21 cellular contexts compared by ENCODE assay signal in the genomic region with DNA sequence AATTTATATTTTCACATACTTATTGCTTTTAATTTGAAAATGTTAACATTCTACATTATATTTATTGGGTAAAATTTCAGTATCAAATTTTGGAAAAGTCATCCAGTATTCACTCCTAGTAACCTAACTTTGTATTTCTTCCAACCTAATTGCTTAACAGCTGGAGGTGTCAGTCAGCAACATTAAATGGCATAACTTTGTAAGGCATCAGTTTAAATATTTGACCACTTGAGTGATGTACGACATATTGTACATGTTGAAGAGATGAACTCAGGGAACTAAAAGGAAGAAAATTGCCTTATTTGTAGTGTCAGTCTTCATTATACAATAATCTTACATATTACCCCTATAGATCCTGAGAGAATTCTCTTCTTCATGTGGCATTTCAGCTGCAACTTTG.
DNase-seq lines count a peak whose midpoint lies in the region; ATAC-seq and TF ChIP-seq lines count a peak whose summit lies in the region.
"Had no signal": no experiment of that assay in that cellular context is flagged by ENCODE, and none has a peak within 500 bp of the region (broad histone marks: within the 10 kb centered on the region; RNA-seq: fewer than 3 reads in every experiment).

No MANE protein-coding gene starts in this region.

- no peaks in the 10 kb centered on the region for H3F3A ChIP-seq in neural cell (ENCODE audit: insufficient read depth, low read length, poor library complexity, severe bottlenecking)

- H3K79me2 ChIP-seq in HCT116 (ENCODE audit: insufficient read depth, low read length) (no peaks in the 10 kb centered on the region), neural cell (replicated peaks; ENCODE audit: insufficient read depth, low read length) (no peaks in the 10 kb centered on the region)

- in situ Hi-C loops in GM13977 (cut with MboI; ENCODE audit: low pct_unique_long_range_greater_than_20kb, low sequenced_read_pairs, unreplicated experiment): no loop called here

- H3K9me3 ChIP-seq in HCT116 (ENCODE audit: control insufficient read depth in 1 of 2, insufficient read depth in 1 of 2, low read depth in 1 of 2, low read length in 2 of 2) (no peaks in the 10 kb centered on the region), neural cell (ENCODE audit: low read length) (no peaks in the 10 kb centered on the region)
- H3K9me3 ChIP-seq: A549, BE2C, HAP-1 had no signal

- TF ChIP-seq EP300 in neural cell (conservative IDR thresholded peaks at IDR 0.05; ENCODE audit: poor library complexity, severe bottlenecking): peak; percentile 44

- no peak for TF ChIP-seq POLR2A in HCT116 (IDR thresholded peaks at IDR 0.05; ENCODE audit: borderline replicate concordance, extremely low read depth, insufficient read depth, insufficient read length)

- H3K36me3 ChIP-seq in HCT116 (ENCODE audit: control insufficient read depth in 1 of 2, insufficient read depth in 2 of 2, low read length in 2 of 2) (no peaks in the 10 kb centered on the region), neural cell (ENCODE audit: insufficient read depth, low read length) (no peaks in the 10 kb centered on the region)
- H3K36me3 ChIP-seq: BE2C; BLaER1 treated with 17β-estradiol and CSF1 and Interleukin-3, amounts not matched to agents 10 nM and 100 nM; HAP-1 had no signal

- no peak overlapping the region for H3K4me2 ChIP-seq in HCT116 (ENCODE audit: low read length)
- no peak overlapping the region for H3K4me2 ChIP-seq in neural cell (ENCODE audit: low read length)
- H3K4me2 ChIP-seq: A549; BLaER1 treated with 17β-estradiol and CSF1 and Interleukin-3, amounts not matched to agents 10 nM and 100 nM had no signal

- H4K20me1 ChIP-seq in HCT116 (ENCODE audit: insufficient read depth) (no peaks in the 10 kb centered on the region), neural cell (ENCODE audit: insufficient read depth) (no peaks in the 10 kb centered on the region)
- H4K20me1 ChIP-seq: BLaER1 treated with 17β-estradiol and CSF1 and Interleukin-3, amounts not matched to agents 10 nM and 100 nM had no signal

- H3K4me1 ChIP-seq in HCT116 (ENCODE audit: control insufficient read depth in 1 of 2, insufficient read depth in 2 of 2, low read length in 2 of 2): no peaks in the 10 kb centered on the region
- H3K4me1 ChIP-seq: A549; BE2C; BLaER1 treated with 17β-estradiol and CSF1 and Interleukin-3, amounts not matched to agents 10 nM and 100 nM; HAP-1 had no signal

- DNase-seq in HCT116 (ENCODE audit: low read depth, low spot score): no peak
- DNase-seq in LHCN-M2 (ENCODE audit: low read depth): peak; percentile 55
- peak; percentile 74 for DNase-seq in NCI-H446 treated with DMSO at 0.1 percent for 48 hours (lab: John Stamatoyannopoulos, UW)
- DNase-seq in DMS153 treated with DMSO at 0.1 percent for 48 hours (lab: John Stamatoyannopoulos, UW; ENCODE audit: unreplicated experiment): no peak
- no peak for DNase-seq in NCI-H2196 (lab: John Stamatoyannopoulos, UW; ENCODE audit: unreplicated experiment)
- DNase-seq in CD1c-positive myeloid dendritic cell (ENCODE audit: extremely low spot score): no peak
- DNase-seq in GM13977 (ENCODE audit: low spot score): no peak
- DNase-seq: 8988T; ACHN; AML-193; BE2C; Calu3; CD4-positive, alpha-beta memory T cell; COR-L47; DMS79 treated with DMSO at 0.1 percent for 48 hours; GF-D8; GOT3 had no signal

- BruUV-seq in HCT116 (replicated peaks; lab: Mats Ljungman, UMichigan): no TSS peak

- no peak overlapping the region for H3K9ac ChIP-seq in HCT116 (ENCODE audit: low read length)
- no peak overlapping the region for H3K9ac ChIP-seq in neural cell (ENCODE audit: low read length)
- H3K9ac ChIP-seq: BLaER1 treated with 17β-estradiol and CSF1 and Interleukin-3, amounts not matched to agents 10 nM and 100 nM had no signal

- ATAC-seq in HCT116: no peak
- ATAC-seq: A549 had no signal

- intact Hi-C loops in HCT116 (cut with micrococcal nuclease): no loop called here

- no peaks in the 10 kb centered on the region for H3K27me3 ChIP-seq in HCT116 (ENCODE audit: insufficient read depth, low read length)
- H3K27me3 ChIP-seq in neural cell (ENCODE audit: insufficient read depth, low read depth, low read length): no peaks in the 10 kb centered on the region
- H3K27me3 ChIP-seq: BE2C; BLaER1 treated with 17β-estradiol and CSF1 and Interleukin-3, amounts not matched to agents 10 nM and 100 nM had no signal

- CTCF ChIA-PET in HCT116 (lab: Charles Lee): no interaction called here

- H3K27ac ChIP-seq in HCT116 (ENCODE audit: low read depth, low read length) (no peak overlapping the region), neural cell (ENCODE audit: low read length) (no peak overlapping the region)
- H3K27ac ChIP-seq: A549; BLaER1 treated with 17β-estradiol and CSF1 and Interleukin-3, amounts not matched to agents 10 nM and 100 nM had no signal

- TF ChIP-seq RAD21 in HCT116 (IDR thresholded peaks at IDR 0.05; ENCODE audit: low read depth): no peak
- no peak for TF ChIP-seq RAD21 in neural cell (conservative IDR thresholded peaks at IDR 0.05)

- RAD21 ChIA-PET in HCT116 (lab: Charles Lee; ENCODE audit: low non-redundant PET in 1 of 2, low total read pairs in 2 of 2, uncharacterized antibody in 2 of 2, unreplicated experiment in 2 of 2): no interaction called here

- H3K4me3 ChIP-seq in HCT116 (replicated peaks in 1 of 2; ENCODE audit: low read depth in 1 of 2, low read length in 2 of 2): no peak overlapping the region
- no peak overlapping the region for H3K4me3 ChIP-seq in neural cell (ENCODE audit: low read length)
- H3K4me3 ChIP-seq: A549; BLaER1 treated with 17β-estradiol and CSF1 and Interleukin-3, amounts not matched to agents 10 nM and 100 nM; HAP-1 had no signal

- no peak for TF ChIP-seq CTCF in HCT116 (IDR thresholded peaks at IDR 0.05 in 2 of 3, conservative IDR thresholded peaks at IDR 0.05 in 1 of 3; ENCODE audit: borderline replicate concordance in 1 of 3, insufficient read depth in 1 of 3, low read depth in 2 of 3, low read length in 2 of 3)
- no peak for TF ChIP-seq CTCF in neural cell (IDR thresholded peaks at IDR 0.05; ENCODE audit: poor library complexity, severe bottlenecking)
- no peak for TF ChIP-seq CTCF in GM13977 (IDR thresholded peaks at IDR 0.05; ENCODE audit: extremely low read depth, insufficient read depth, missing control alignments)

- H3K9me2 ChIP-seq in HCT116 (ENCODE audit: insufficient read depth): no peaks in the 10 kb centered on the region
- no peaks in the 10 kb centered on the region for H3K9me2 ChIP-seq in neural cell (ENCODE audit: insufficient read depth, low read length)

- H2AFZ ChIP-seq in HCT116 (ENCODE audit: low read depth, low read length, poor library complexity, severe bottlenecking) (peak overlapping the region; percentile 66), neural cell (ENCODE audit: low read depth, low read length) (no peak overlapping the region)

- POLR2A ChIA-PET in HCT116 (lab: Charles Lee): no interaction called here

TF ChIP-seq in HCT116, 20 proteins besides CTCF, POLR2A, EP300 and RAD21:
- no peak for TF ChIP-seq CBX3 (IDR thresholded peaks at IDR 0.05; ENCODE audit: low read depth)

TF ChIP-seq in neural cell, 6 proteins besides CTCF, POLR2A, EP300 and RAD21:
- no peak for TF ChIP-seq TAF1 (IDR thresholded peaks at IDR 0.05; ENCODE audit: low read depth)
- TF ChIP-seq POLR2AphosphoS5 (IDR thresholded peaks at IDR 0.05): peak; percentile 52

Comparison
In these comparisons a context has a peak if more than half of its experiments do, and no peak if none do; other contexts are left out.
1. DNase-seq: peak in LHCN-M2 (single experiment) and NCI-H446 treated with DMSO at 0.1 percent for 48 hours (single experiment); none in HCT116 (single experiment), DMS153 treated with DMSO at 0.1 percent for 48 hours (single experiment), NCI-H2196 (single experiment), CD1c-positive myeloid dendritic cell (single experiment) and GM13977 (single experiment).